ENCODE assay signal across 11 cellular contexts in the genomic region with DNA sequence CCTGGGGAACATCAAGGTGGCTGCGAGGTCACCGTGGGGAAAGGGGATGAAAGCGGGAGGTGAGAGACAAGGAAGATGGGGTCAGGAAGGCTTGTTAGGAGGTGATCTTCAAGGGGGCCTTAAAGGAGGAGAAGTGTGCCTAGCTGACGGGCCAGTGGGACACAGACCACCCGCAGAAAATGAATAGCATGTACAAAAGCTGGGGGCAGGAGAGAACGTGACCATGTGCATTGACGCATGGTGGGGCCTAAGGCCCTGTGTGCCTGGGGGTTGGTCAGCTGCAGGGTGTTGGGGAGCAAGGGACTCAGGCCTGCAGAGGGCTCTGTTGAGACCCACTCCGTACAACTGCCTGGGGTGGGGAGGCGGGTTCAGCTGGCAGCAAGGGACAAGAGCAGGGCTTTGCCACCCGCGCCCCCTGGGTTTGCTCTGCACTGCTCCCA. TPM values are rescaled to one million over a fixed set of nuclear protein-coding genes. Genes with fewer than 3 reads are reported as not detected.
DNase-seq lines count a peak whose midpoint lies in the region; ATAC-seq and TF ChIP-seq lines count a peak whose summit lies in the region.
"Had no signal": no experiment of that assay in that cellular context is flagged by ENCODE, and none has a peak within 500 bp of the region (broad histone marks: within the 10 kb centered on the region; RNA-seq: fewer than 3 reads in every experiment).

No MANE protein-coding gene starts in this region.

- H3K36me3 ChIP-seq in aorta (ENCODE audit: control insufficient read depth in 1 of 2, insufficient read depth in 2 of 2, low read length in 1 of 2) (peaks cover 5 to 6% of the 10 kb centered on the region in 2 donors), body of pancreas (replicated peaks in 1 of 2; ENCODE audit: insufficient read depth in 1 of 2, low read depth in 2 of 2) (peaks cover 4 to 28% of the 10 kb centered on the region in 2 donors), prostate gland (peaks cover 0 to 15% of the 10 kb centered on the region in 2 donors)

- H3K4me1 ChIP-seq in aorta (ENCODE audit: control insufficient read depth in 1 of 2, insufficient read depth in 2 of 2, low read length in 2 of 2) (peaks cover 0 to 1% of the 10 kb centered on the region in 2 donors), body of pancreas (peaks cover 25% of the 10 kb centered on the region), prostate gland (replicated peaks) (peaks cover 3% of the 10 kb centered on the region)

- H3K27ac ChIP-seq in aorta (ENCODE audit: low read depth in 1 of 2, low read length in 2 of 2) (no peak overlapping the region), body of pancreas (no peak overlapping the region), prostate gland (no peak overlapping the region)

- H3K9me3 Mint-ChIP-seq in activated naive CD4-positive, alpha-beta T cell treated with anti-CD3 and anti-CD28 coated beads for 36 hours: no peaks in the 10 kb centered on the region
- H3K9me3 Mint-ChIP-seq in endothelial cell (ENCODE audit: unreplicated experiment): no peaks in the 10 kb centered on the region

- no peak overlapping the region for H3K4me3 Mint-ChIP-seq in activated naive CD4-positive, alpha-beta T cell treated with anti-CD3 and anti-CD28 coated beads for 36 hours
- peak overlapping the region; percentile 65 for H3K4me3 Mint-ChIP-seq in endothelial cell (ENCODE audit: unreplicated experiment)

- no peaks in the 10 kb centered on the region for H3K9me3 ChIP-seq in aorta (ENCODE audit: control insufficient read depth, low read length)
- no peaks in the 10 kb centered on the region for H3K9me3 ChIP-seq in body of pancreas
- no peaks in the 10 kb centered on the region for H3K9me3 ChIP-seq in prostate gland

- TF ChIP-seq POLR2A in body of pancreas (IDR thresholded peaks at IDR 0.05) (no peak), prostate gland (IDR thresholded peaks at IDR 0.05) (no peak)

- H3K4me3 ChIP-seq in aorta (ENCODE audit: low read length in 2 of 2): no peak overlapping the region
- H3K4me3 ChIP-seq in body of pancreas: no peak overlapping the region
- H3K4me3 ChIP-seq in prostate gland: no peak overlapping the region

- DNase-seq in activated naive CD4-positive, alpha-beta T cell treated with anti-CD3 and anti-CD28 coated beads for 36 hours: no peak
- no peak for DNase-seq in activated naive CD4-positive, alpha-beta T cell treated with Interleukin-2 at 50 U/mL for 16 hours
- DNase-seq in RPMI8226 (peak; percentile 75), endothelial cell (ENCODE audit: low spot score) (no peak), aorta (no peak), body of pancreas (no peak), prostate gland (ENCODE audit: low spot score) (no peak)
- no peak for DNase-seq in effector CD8-positive, alpha-beta T cell (lab: John Stamatoyannopoulos, UW)
- DNase-seq: mesenchymal stem cell, NCI-H1092 treated with DMSO at 0.1 percent for 48 hours had no signal

- peaks cover 61% of the 10 kb centered on the region for H3K4me1 Mint-ChIP-seq in activated naive CD4-positive, alpha-beta T cell treated with anti-CD3 and anti-CD28 coated beads for 36 hours (ENCODE audit: low read depth)
- H3K4me1 Mint-ChIP-seq in endothelial cell (ENCODE audit: unreplicated experiment): peaks cover 15% of the 10 kb centered on the region

- peaks cover 39% of the 10 kb centered on the region for H3K36me3 Mint-ChIP-seq in activated naive CD4-positive, alpha-beta T cell treated with anti-CD3 and anti-CD28 coated beads for 36 hours (ENCODE audit: low read depth)
- H3K36me3 Mint-ChIP-seq in endothelial cell (ENCODE audit: low read depth, unreplicated experiment): peaks cover 26% of the 10 kb centered on the region

- TF ChIP-seq CTCF in endothelial cell (IDR thresholded peaks at IDR 0.05; ENCODE audit: unreplicated experiment) (no peak), body of pancreas (IDR thresholded peaks at IDR 0.05) (no peak), prostate gland (IDR thresholded peaks at IDR 0.05) (no peak)

- no peaks in the 10 kb centered on the region for H3K27me3 Mint-ChIP-seq in activated naive CD4-positive, alpha-beta T cell treated with anti-CD3 and anti-CD28 coated beads for 36 hours (ENCODE audit: low read depth)
- H3K27me3 Mint-ChIP-seq in endothelial cell (ENCODE audit: unreplicated experiment): peaks cover 5% of the 10 kb centered on the region

- intact Hi-C loops in activated naive CD4-positive, alpha-beta T cell treated with anti-CD3 and anti-CD28 coated beads for 36 hours (cut with micrococcal nuclease): loop anchor here (2.0 kb wide), 1 partner anchor 39 kb away; no protein-coding TSS in a partner anchor
- intact Hi-C loops in aorta (cut with DNase I) (loop anchor here in 1 of 2 donors (10.0 kb wide), 1 partner anchor 67 kb away; the partner anchor contains the start of gene FAM32A), body of pancreas (cut with DNase I) (no loop called here), prostate gland (cut with DNase I) (no loop called here)

- peak; percentile 39 for ATAC-seq in aorta (ENCODE audit: low FRiP score)
- no peak for ATAC-seq in body of pancreas

- no peaks in the 10 kb centered on the region for H3K27me3 ChIP-seq in aorta (ENCODE audit: control insufficient read depth in 1 of 2, insufficient read depth in 2 of 2, low read length in 1 of 2)
- no peaks in the 10 kb centered on the region for H3K27me3 ChIP-seq in body of pancreas
- H3K27me3 ChIP-seq in prostate gland (replicated peaks; ENCODE audit: insufficient read depth): no peaks in the 10 kb centered on the region

- peak overlapping the region; percentile 11 for H3K27ac Mint-ChIP-seq in activated naive CD4-positive, alpha-beta T cell treated with anti-CD3 and anti-CD28 coated beads for 36 hours
- H3K27ac Mint-ChIP-seq in endothelial cell (ENCODE audit: unreplicated experiment): no peak overlapping the region

- CTCF ChIA-PET in activated naive CD4-positive, alpha-beta T cell treated with anti-CD3 and anti-CD28 coated beads for 36 hours (lab: Charles Lee): interaction anchor here (0.8 to 2.1 kb wide), 4 partner anchors 35 to 76 kb away, joined by 3 to 10 read pairs (median 4); partner anchors contain the start of gene FAM32A

- 79 to 86% methylated on average over 11 of the region's 11 CpGs for WGBS in aorta, 2 donors
- 77 to 91% methylated on average over 9 to 11 of the region's 11 CpGs for WGBS in body of pancreas, 2 donors
- 88% methylated on average over 11 of the region's 11 CpGs for WGBS in prostate gland

RNA-seq across cellular contexts. Expression of gene RAB8A, which starts 5.9 kb away (rescaled TPM):
- total RNA-seq in activated naive CD4-positive, alpha-beta T cell treated with anti-CD3 and anti-CD28 coated beads for 36 hours: 10 to 100 TPM; 90.5 to 95.2 TPM
- total RNA-seq in endothelial cell (ENCODE audit: unreplicated experiment): 60.6 TPM
- total RNA-seq in aorta: 10 to 100 TPM; 51.3 to 56.7 TPM
- polyA plus RNA-seq in aorta: 10 to 100 TPM; 17.6 to 30.3 TPM
- total RNA-seq in body of pancreas: 10 to 100 TPM; 15.5 to 32.2 TPM
- 10 to 100 TPM; 67.8 to 70.5 TPM for total RNA-seq in prostate gland

RNA-seq across cellular contexts. Expression of gene HSH2D, which starts 25.9 kb away (rescaled TPM):
- total RNA-seq in activated naive CD4-positive, alpha-beta T cell treated with anti-CD3 and anti-CD28 coated beads for 36 hours: 10 to 100 TPM; 18.3 to 20.7 TPM
- total RNA-seq in endothelial cell (ENCODE audit: unreplicated experiment) (not detected), aorta (1 to 10 TPM; 1.3 to 1.4 TPM), body of pancreas (1 to 10 TPM; 3.6 to 9.6 TPM), prostate gland (10 to 100 TPM; 12.6 to 13.5 TPM)
- polyA plus RNA-seq in aorta: 1 to 10 TPM in 1 of 2 donors, under 1 TPM in 1; 0.10 to 2.5 TPM
- total RNA-seq: SK-MEL-5 had no signal

RNA-seq across cellular contexts. Expression of gene TPM4, which starts 41.3 kb away (rescaled TPM):
- total RNA-seq in activated naive CD4-positive, alpha-beta T cell treated with anti-CD3 and anti-CD28 coated beads for 36 hours: 100 to 1,000 TPM; 240 to 254 TPM
- total RNA-seq in endothelial cell (ENCODE audit: unreplicated experiment) (644 TPM), aorta (1,000 to 10,000 TPM in 1 of 2 donors, 100 to 1,000 TPM in 1; 695 to 1,409 TPM), body of pancreas (100 to 1,000 TPM; 162 to 171 TPM), prostate gland (100 to 1,000 TPM; 379 TPM)
- 100 to 1,000 TPM; 800 to 937 TPM for polyA plus RNA-seq in aorta

RNA-seq across cellular contexts. Expression of gene CIB3, which starts 55.7 kb away (rescaled TPM):
- total RNA-seq in activated naive CD4-positive, alpha-beta T cell treated with anti-CD3 and anti-CD28 coated beads for 36 hours: not detected
- not detected for total RNA-seq in endothelial cell (ENCODE audit: unreplicated experiment)
- not detected for total RNA-seq in aorta
- polyA plus RNA-seq in aorta: under 1 TPM in 1 of 2 donors, not detected in 1; 0.95 TPM
- total RNA-seq in body of pancreas: not detected
- not detected for total RNA-seq in prostate gland
- total RNA-seq: SK-MEL-5 had no signal
